In genomic region chr16:89357055-89357454, GRCh38 we compare ENCODE assay signal across 9 cellular contexts.
DNase-seq lines count a peak whose midpoint lies in the region; ATAC-seq and TF ChIP-seq lines count a peak whose summit lies in the region.
"Had no signal": no experiment of that assay in that cellular context is flagged by ENCODE, and none has a peak within 500 bp of the region (broad histone marks: within the 10 kb centered on the region; RNA-seq: fewer than 3 reads in every experiment).

No MANE protein-coding gene starts in this region.

- H3K27ac Mint-ChIP-seq in activated CD4-positive, alpha-beta memory T cell treated with anti-CD3 and anti-CD28 coated beads, Interleukin-2, amount 10 ng/mL, durations not matched to agents 7 days and 5 days, result peak overlapping the region; percentile 58

- CTCF ChIA-PET in HEK293 (lab: Yijun Ruan, JAX), result interaction anchor here (0.7 to 1.2 kb wide), 3 partner anchors 23 to 52 kb away, joined by 3 to 6 read pairs (median 5); no protein-coding TSS in a partner anchor
- CTCF ChIA-PET in activated CD4-positive, alpha-beta memory T cell treated with anti-CD3 and anti-CD28 coated beads, Interleukin-2, amount 10 ng/mL, durations not matched to agents 7 days and 5 days (lab: Charles Lee), result interaction anchor here (0.7 to 1.1 kb wide), 2 partner anchors 28 to 432 kb away, joined by 3 to 4 read pairs; no protein-coding TSS in a partner anchor

- peaks cover 85% of the 10 kb centered on the region for H3K4me1 Mint-ChIP-seq in activated CD4-positive, alpha-beta memory T cell treated with anti-CD3 and anti-CD28 coated beads, Interleukin-2, amount 10 ng/mL, durations not matched to agents 7 days and 5 days

- POLR2A ChIA-PET in HEK293 (lab: Yijun Ruan, JAX), result interaction anchor here (0.7 to 1.0 kb wide), 2 partner anchors 14 to 18 kb away, joined by 3 read pairs; no protein-coding TSS in a partner anchor
- POLR2A ChIA-PET in activated CD4-positive, alpha-beta memory T cell treated with anti-CD3 and anti-CD28 coated beads, Interleukin-2, amount 10 ng/mL, durations not matched to agents 7 days and 5 days (lab: Charles Lee), result interaction anchor here (0.8 to 1.9 kb wide), 3 partner anchors 27 to 41 kb away, joined by 4 to 5 read pairs (median 4); no protein-coding TSS in a partner anchor

- no peaks in the 10 kb centered on the region for H3K9me3 Mint-ChIP-seq in activated CD4-positive, alpha-beta memory T cell treated with anti-CD3 and anti-CD28 coated beads, Interleukin-2, amount 10 ng/mL, durations not matched to agents 7 days and 5 days

- no peak overlapping the region for H3K4me3 Mint-ChIP-seq in activated CD4-positive, alpha-beta memory T cell treated with anti-CD3 and anti-CD28 coated beads, Interleukin-2, amount 10 ng/mL, durations not matched to agents 7 days and 5 days

- H3K4me1 ChIP-seq in HEK293 (ENCODE audit: control insufficient read depth, insufficient read depth, low read length) (peaks cover 36% of the 10 kb centered on the region), foreskin keratinocyte (peaks cover 27% of the 10 kb centered on the region)

- H3K4me3 ChIP-seq in HEK293 (ENCODE audit: low read depth, low read length), result no peak overlapping the region

- H3K36me3 Mint-ChIP-seq in activated CD4-positive, alpha-beta memory T cell treated with anti-CD3 and anti-CD28 coated beads, Interleukin-2, amount 10 ng/mL, durations not matched to agents 7 days and 5 days (ENCODE audit: low read depth), result peaks cover 52% of the 10 kb centered on the region

- no peak overlapping the region for H3K27ac ChIP-seq in HEK293 (ENCODE audit: extremely low read depth, low read depth, low read length)
- no peak overlapping the region for H3K27ac ChIP-seq in foreskin keratinocyte

- H3K27me3 ChIP-seq in foreskin keratinocyte, result no peaks in the 10 kb centered on the region

- DNase-seq in activated CD4-positive, alpha-beta memory T cell treated with anti-CD3 and anti-CD28 coated beads, Interleukin-2, amount 10 ng/mL, durations not matched to agents 7 days and 5 days, result peak; percentile 41
- DNase-seq in foreskin keratinocyte (peak in 1 of 2 donors; percentile 60), NCI-H526 (lab: John Stamatoyannopoulos, UW) (no peak), NCI-H2081 (lab: John Stamatoyannopoulos, UW) (no peak)
- DNase-seq in stimulated activated CD4-positive, alpha-beta T cell treated with anti-CD3 and anti-CD28 coated beads, Interleukin-4, amount 100 ng/mL, for 1 hour, result peak; percentile 77
- DNase-seq: T1000 had no signal

- peak; percentile 85 for ATAC-seq in foreskin keratinocyte
- no peak for ATAC-seq in HG02588 (IDR thresholded peaks at IDR 0.05; ENCODE audit: unreplicated experiment)
- ATAC-seq in GM18498 (IDR thresholded peaks at IDR 0.05; ENCODE audit: unreplicated experiment), result no peak

- no peaks in the 10 kb centered on the region for H3K9me3 ChIP-seq in HEK293 (ENCODE audit: control insufficient read depth, insufficient read depth, low read depth, low read length)

- peaks cover 0 to 14% of the 10 kb centered on the region in 2 experiments; a peak in 1 of 3 replicates for H3K36me3 ChIP-seq in HEK293 (ENCODE audit: control insufficient read depth in 2 of 2, insufficient read depth in 1 of 2, low read length in 2 of 2)

- H3K27me3 Mint-ChIP-seq in activated CD4-positive, alpha-beta memory T cell treated with anti-CD3 and anti-CD28 coated beads, Interleukin-2, amount 10 ng/mL, durations not matched to agents 7 days and 5 days, result no peaks in the 10 kb centered on the region

- TF ChIP-seq CTCF in HEK293 (tag by site-specific recombination; IDR thresholded peaks at IDR 0.05) (no peak), foreskin keratinocyte (conservative IDR thresholded peaks at IDR 0.05) (peak; percentile 62)

TF ChIP-seq in HEK293, 187 proteins besides CTCF, POLR2A, EP300 and RAD21:
- TF ChIP-seq HOXA7 (CRISPR knock-in tag; IDR thresholded peaks at IDR 0.05; ENCODE audit: borderline replicate concordance) (no peak), EGR2 (tag by site-specific recombination; IDR thresholded peaks at IDR 0.05; ENCODE audit: low read depth) (0 out of 2 replicates have a peak, but pooled peaks have one; percentile 7)

Comparison
In these comparisons a context has a peak if more than half of its experiments do, and no peak if none do; other contexts are left out.
1. DNase-seq: peak in activated CD4-positive, alpha-beta memory T cell treated with anti-CD3 and anti-CD28 coated beads, Interleukin-2, amount 10 ng/mL, durations not matched to agents 7 days and 5 days (single experiment) and stimulated activated CD4-positive, alpha-beta T cell treated with anti-CD3 and anti-CD28 coated beads, Interleukin-4, amount 100 ng/mL, for 1 hour (single experiment); none in NCI-H526 (0 of 2) and NCI-H2081 (0 of 2).